8 cellular contexts compared by ENCODE assay signal in the genomic region with DNA sequence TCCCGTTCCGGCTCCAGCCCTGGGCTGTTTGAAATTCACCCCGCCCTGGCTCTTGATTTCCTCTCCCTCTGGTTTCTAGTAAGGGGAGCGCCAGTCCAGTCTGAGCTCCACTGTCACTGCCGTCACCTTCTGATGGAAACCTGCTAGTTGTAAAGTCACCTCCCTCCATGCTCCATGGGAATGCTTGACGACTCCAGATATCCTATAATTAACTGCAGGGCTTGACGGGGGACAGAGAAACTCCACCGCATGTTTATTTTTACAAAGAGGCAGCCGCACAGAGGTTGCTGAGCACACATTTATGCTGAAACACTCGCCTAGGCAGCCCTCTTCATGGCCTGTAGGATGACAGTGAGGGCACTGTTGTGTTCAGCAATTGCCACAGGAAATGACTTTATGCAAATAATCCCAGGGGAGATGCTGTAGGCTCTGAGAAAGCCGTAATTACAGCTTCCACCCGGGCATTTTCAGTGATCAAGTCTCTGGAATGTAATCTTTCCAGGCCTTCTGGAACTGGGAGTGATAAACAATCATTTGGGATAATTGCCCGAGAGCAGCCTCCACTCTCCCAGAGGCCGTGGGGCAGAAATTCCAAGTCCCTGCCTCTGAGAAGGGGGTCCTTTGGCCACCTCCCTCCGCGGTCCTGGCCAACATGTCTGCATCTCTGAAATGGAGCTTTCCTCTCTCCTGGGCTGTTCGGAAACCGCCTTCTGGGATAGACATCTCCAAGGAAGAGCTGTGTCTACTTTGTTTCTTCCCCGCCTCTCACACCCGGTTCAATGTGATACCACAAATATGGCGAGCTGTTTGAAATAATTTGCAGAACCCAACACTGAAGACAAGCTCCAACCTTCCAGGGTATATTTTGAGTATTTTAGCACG.
A peak's percentile ranks its signal among the peaks of the same experiment; 100 is the strongest.
DNase-seq lines count a peak whose midpoint lies in the region; ATAC-seq and TF ChIP-seq lines count a peak whose summit lies in the region.

No MANE protein-coding gene starts in this region.

- peaks cover 3% of the 10 kb centered on the region for H3K9me3 Mint-ChIP-seq in glutamatergic neuron (ENCODE audit: unreplicated experiment)

- peaks cover 16% of the 10 kb centered on the region for H3K4me1 Mint-ChIP-seq in glutamatergic neuron (ENCODE audit: low read depth, unreplicated experiment)

- peak; percentile 85 for ATAC-seq in HG03520 (IDR thresholded peaks at IDR 0.05; ENCODE audit: unreplicated experiment)
- ATAC-seq in upper lobe of left lung (ENCODE audit: low FRiP score in 2 of 2) = no peak

- H3K27me3 Mint-ChIP-seq in glutamatergic neuron (ENCODE audit: unreplicated experiment) = peaks cover 3% of the 10 kb centered on the region

- H3K4me2 ChIP-seq in fibroblast of lung (ENCODE audit: extremely low read depth, insufficient read depth, low read length) = no peak overlapping the region

- H3K4me1 ChIP-seq in fibroblast of lung (ENCODE audit: control insufficient read depth, extremely low read depth, insufficient read depth, low read length) (peaks cover 17% of the 10 kb centered on the region), subcutaneous abdominal adipose tissue (ENCODE audit: control insufficient read depth in 5 of 5, insufficient read depth in 5 of 5, low read length in 5 of 5) (peaks cover 0 to 39% (median 22%) of the 10 kb centered on the region in 5 donors), upper lobe of left lung (peaks cover 7 to 13% (median 10%) of the 10 kb centered on the region in 4 donors)

- WGBS in upper lobe of left lung, 2 donors = 79 to 81% methylated on average over 22 of the region's 22 CpGs

- H3K36me3 Mint-ChIP-seq in glutamatergic neuron (ENCODE audit: unreplicated experiment) = peaks cover 11% of the 10 kb centered on the region

- H3K9me3 ChIP-seq in fibroblast of lung (ENCODE audit: control insufficient read depth, insufficient read depth, low read depth, low read length) (no peaks in the 10 kb centered on the region), subcutaneous abdominal adipose tissue (ENCODE audit: control insufficient read depth in 5 of 5, low read length in 5 of 5) (no peaks in the 10 kb centered on the region), upper lobe of left lung (no peaks in the 10 kb centered on the region)

- H4K20me1 ChIP-seq in fibroblast of lung (ENCODE audit: control insufficient read depth, extremely low read depth, insufficient read depth, low read length) = no peaks in the 10 kb centered on the region

- no peak for TF ChIP-seq CTCF in GM20000 (IDR thresholded peaks at IDR 0.05; ENCODE audit: extremely low read depth, missing control alignments)
- TF ChIP-seq CTCF in fibroblast of lung (conservative IDR thresholded peaks at IDR 0.05 in 1 of 2, IDR thresholded peaks at IDR 0.05 in 1 of 2; ENCODE audit: low read depth in 1 of 2, low read length in 2 of 2) = no peak
- no peak for TF ChIP-seq CTCF in glutamatergic neuron (IDR thresholded peaks at IDR 0.05; ENCODE audit: partially characterized antibody, unreplicated experiment)
- no peak for TF ChIP-seq CTCF in upper lobe of left lung (IDR thresholded peaks at IDR 0.05)

- no peak for TF ChIP-seq POLR2A in upper lobe of left lung (IDR thresholded peaks at IDR 0.05)

- no peak overlapping the region for H2AFZ ChIP-seq in fibroblast of lung (ENCODE audit: low read length)

- H3K36me3 ChIP-seq in fibroblast of lung (ENCODE audit: control insufficient read depth, insufficient read depth, low read length) = no peaks in the 10 kb centered on the region
- no peaks in the 10 kb centered on the region for H3K36me3 ChIP-seq in subcutaneous abdominal adipose tissue (ENCODE audit: control insufficient read depth in 5 of 5, insufficient read depth in 5 of 5, low read length in 5 of 5)
- H3K36me3 ChIP-seq in upper lobe of left lung = no peaks in the 10 kb centered on the region

- no peak overlapping the region for H3K4me3 Mint-ChIP-seq in glutamatergic neuron (ENCODE audit: unreplicated experiment)

- DNase-seq in EL (peak; percentile 40), GM20000 (ENCODE audit: low spot score) (peak; percentile 68), fibroblast of lung (ENCODE audit: low read depth in 2 of 2) (peak; percentile 33 to 78), glutamatergic neuron (no peak), upper lobe of left lung (no peak)
- no peak for DNase-seq in activated CD4-positive, alpha-beta T cell treated with anti-CD3 and anti-CD28 coated beads, Interleukin-2, amount 50 U/mL, for 1 hour

- H3K27ac Mint-ChIP-seq in glutamatergic neuron (ENCODE audit: unreplicated experiment) = no peak overlapping the region

- H3K9ac ChIP-seq in fibroblast of lung (ENCODE audit: insufficient read depth, low read length) (peak overlapping the region; percentile 16), subcutaneous abdominal adipose tissue (ENCODE audit: low read length in 5 of 5) (peak overlapping the region in 1 of 5 donors; percentile 19)

- TF ChIP-seq EP300 in upper lobe of left lung (IDR thresholded peaks at IDR 0.05) = no peak

- H3K27ac ChIP-seq in fibroblast of lung (ENCODE audit: insufficient read depth, low read length) = peak overlapping the region; percentile 50
- H3K27ac ChIP-seq in subcutaneous abdominal adipose tissue (ENCODE audit: low read depth, low read length) = peak overlapping the region; percentile 17
- H3K27ac ChIP-seq in upper lobe of left lung = peak overlapping the region in 2 of 4 donors; percentile 25 to 34

- no peaks in the 10 kb centered on the region for H3K79me2 ChIP-seq in fibroblast of lung (ENCODE audit: control insufficient read depth, insufficient read depth, low read length)

- no peaks in the 10 kb centered on the region for H3K27me3 ChIP-seq in fibroblast of lung (ENCODE audit: control insufficient read depth, insufficient read depth, low read length)
- H3K27me3 ChIP-seq in subcutaneous abdominal adipose tissue (ENCODE audit: control insufficient read depth in 5 of 5, insufficient read depth in 4 of 5, low read length in 5 of 5) = no peaks in the 10 kb centered on the region
- no peaks in the 10 kb centered on the region for H3K27me3 ChIP-seq in upper lobe of left lung

- no peak overlapping the region for H3K4me3 ChIP-seq in fibroblast of lung (replicated peaks in 1 of 4; ENCODE audit: control extremely low read depth in 1 of 4, insufficient read depth in 1 of 4, low read depth in 3 of 4, low read length in 4 of 4)
- peak overlapping the region in 1 of 5 donors; percentile 4 for H3K4me3 ChIP-seq in subcutaneous abdominal adipose tissue (ENCODE audit: low read depth in 1 of 5, low read length in 5 of 5)
- no peak overlapping the region for H3K4me3 ChIP-seq in upper lobe of left lung

Comparison
In these comparisons a context has a peak if more than half of its experiments do, and no peak if none do; other contexts are left out.
1. DNase-seq: peak in EL (single experiment), GM20000 (single experiment) and fibroblast of lung (2 of 2); none in glutamatergic neuron (single experiment), upper lobe of left lung (0 of 2) and activated CD4-positive, alpha-beta T cell treated with anti-CD3 and anti-CD28 coated beads, Interleukin-2, amount 50 U/mL, for 1 hour (single experiment).